11 cellular contexts compared by ENCODE assay signal in genomic region chr21:17494051-17494450, GRCh38. TPM values are rescaled to one million over a fixed set of nuclear protein-coding genes. Genes with fewer than 3 reads are reported as not detected.
"Had no signal": no experiment of that assay in that cellular context is flagged by ENCODE, and none has a peak within 500 bp of the region (broad histone marks: within the 10 kb centered on the region; RNA-seq: fewer than 3 reads in every experiment).

No MANE protein-coding gene starts in this region.

- H3K4me3 ChIP-seq: GM23248, GM23338, HAP-1 had no signal

- ATAC-seq: GM23338, HCT116 had no signal

- H3K9me3 Mint-ChIP-seq: GM23338, H9, HFFc6 had no signal

- H3K9me3 ChIP-seq: HAP-1 had no signal

- H3K27ac Mint-ChIP-seq: GM23338, H9, HFFc6 had no signal

- H3K4me3 Mint-ChIP-seq: GM23338, H9, HFFc6 had no signal

- H3K4me1 Mint-ChIP-seq: GM23338, H9 had no signal

- H2AFZ ChIP-seq: GM23248, GM23338 had no signal

- H3K4me1 ChIP-seq: HAP-1 had no signal

- H3K36me3 ChIP-seq: HAP-1 had no signal

- H3K4me2 ChIP-seq: GM23338 had no signal

- DNase-seq: GM23248, GOT3, H7, H9, HCEC 1CT, HFFc6 had no signal

- H3K9ac ChIP-seq: GM23248 had no signal

- FAIRE-seq: H1, H54 had no signal

- H3K27ac ChIP-seq: GM23248 had no signal

RNA-seq across cellular contexts. Expression of gene CXADR, which starts 18.8 kb away (rescaled TPM):
- total RNA-seq: GM23248 had no signal
